11 cellular contexts compared by ENCODE assay signal in genomic region chr4:176193898-176194297, GRCh38.
A peak's percentile ranks its signal among the peaks of the same experiment; 100 is the strongest.
DNase-seq lines count a peak whose midpoint lies in the region; ATAC-seq and TF ChIP-seq lines count a peak whose summit lies in the region.
"Had no signal": no experiment of that assay in that cellular context is flagged by ENCODE, and none has a peak within 500 bp of the region (broad histone marks: within the 10 kb centered on the region; RNA-seq: fewer than 3 reads in every experiment).

No MANE protein-coding gene starts in this region.

- DNase-seq in HCEC 1CT: peak; percentile 86
- DNase-seq in T-helper 2 cell treated with Interferon-gamma antibody and Interleukin-4, amounts not matched to agents 5 μg/mL and 100 μg/mL, for 36 hours (ENCODE audit: low spot score): peak; percentile 65
- DNase-seq in fibroblast of peridontal ligament (ENCODE audit: extremely low read depth): peak; percentile 54
- peak; percentile 25 to 36 for DNase-seq in stimulated activated CD4-positive, alpha-beta T cell treated with anti-CD3 and anti-CD28 coated beads, Interleukin-4, amount 100 ng/mL, for 4 hours
- no peak for DNase-seq in GM13976 (ENCODE audit: low spot score)
- no peak for DNase-seq in UCSD-AML1 (lab: John Stamatoyannopoulos, UW; ENCODE audit: unreplicated experiment)
- DNase-seq: activated CD8-positive, alpha-beta memory T cell treated with anti-CD3 and anti-CD28 coated beads, Interleukin-2, amount 50 U/mL, for 4 hours; left cardiac atrium; NCI-H1048; SIG-M5 had no signal

- peaks cover 2% of the 10 kb centered on the region for H3K36me3 Mint-ChIP-seq in T-helper 2 cell treated with Interferon-gamma antibody and Interleukin-4, amounts not matched to agents 5 μg/mL and 100 μg/mL, for 36 hours (ENCODE audit: low read depth)

- no peak for TF ChIP-seq CTCF in GM13976 (IDR thresholded peaks at IDR 0.05; ENCODE audit: borderline replicate concordance, control extremely low read depth, extremely low read depth, insufficient read depth, missing control alignments)

- in situ Hi-C loops in GM13976 (cut with MboI; ENCODE audit: low sequenced_read_pairs, unreplicated experiment): no loop called here

- H3K27me3 Mint-ChIP-seq in T-helper 2 cell treated with Interferon-gamma antibody and Interleukin-4, amounts not matched to agents 5 μg/mL and 100 μg/mL, for 36 hours (ENCODE audit: low read depth): peaks cover 46% of the 10 kb centered on the region

- H3K4me1 Mint-ChIP-seq in T-helper 2 cell treated with Interferon-gamma antibody and Interleukin-4, amounts not matched to agents 5 μg/mL and 100 μg/mL, for 36 hours (ENCODE audit: low read depth): peaks cover 9% of the 10 kb centered on the region

- ATAC-seq in GM21723 (IDR thresholded peaks at IDR 0.05; ENCODE audit: unreplicated experiment): no peak
- ATAC-seq: left cardiac atrium had no signal

- H3K4me3 Mint-ChIP-seq in T-helper 2 cell treated with Interferon-gamma antibody and Interleukin-4, amounts not matched to agents 5 μg/mL and 100 μg/mL, for 36 hours: peak overlapping the region; percentile 2

- peaks cover 4% of the 10 kb centered on the region for H3K9me3 Mint-ChIP-seq in T-helper 2 cell treated with Interferon-gamma antibody and Interleukin-4, amounts not matched to agents 5 μg/mL and 100 μg/mL, for 36 hours

- no peak overlapping the region for H3K27ac Mint-ChIP-seq in T-helper 2 cell treated with Interferon-gamma antibody and Interleukin-4, amounts not matched to agents 5 μg/mL and 100 μg/mL, for 36 hours

Comparison
In these comparisons a context has a peak if more than half of its experiments do, and no peak if none do; other contexts are left out.
1. DNase-seq: peak in HCEC 1CT (single experiment), T-helper 2 cell treated with Interferon-gamma antibody and Interleukin-4, amounts not matched to agents 5 μg/mL and 100 μg/mL, for 36 hours (single experiment), fibroblast of peridontal ligament (single experiment) and stimulated activated CD4-positive, alpha-beta T cell treated with anti-CD3 and anti-CD28 coated beads, Interleukin-4, amount 100 ng/mL, for 4 hours (2 of 2); none in GM13976 (single experiment) and UCSD-AML1 (single experiment).